1 cellular context compared by ENCODE assay signal in genomic region chr20:34709836-34710567, GRCh38.
TF ChIP-seq lines count a peak whose summit lies in the region.

No MANE protein-coding gene starts in this region.

TF ChIP-seq in A549, 52 proteins besides CTCF, POLR2A, EP300 and RAD21 (continued from another document):
- TF ChIP-seq MYC (IDR thresholded peaks at IDR 0.05; ENCODE audit: borderline replicate concordance, low read length) = 0 out of 2 replicates have a peak, but pooled peaks have one; percentile 25
- TF ChIP-seq, protein P1, sequence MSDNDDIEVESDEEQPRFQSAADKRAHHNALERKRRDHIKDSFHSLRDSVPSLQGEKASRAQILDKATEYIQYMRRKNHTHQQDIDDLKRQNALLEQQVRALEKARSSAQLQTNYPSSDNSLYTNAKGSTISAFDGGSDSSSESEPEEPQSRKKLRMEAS (IDR thresholded peaks at IDR 0.05) = peak; percentile 28; the same call in 1 of the 2 replicates
TF ChIP-seq in A549: peak in this region for 2.
